In the genomic region with DNA sequence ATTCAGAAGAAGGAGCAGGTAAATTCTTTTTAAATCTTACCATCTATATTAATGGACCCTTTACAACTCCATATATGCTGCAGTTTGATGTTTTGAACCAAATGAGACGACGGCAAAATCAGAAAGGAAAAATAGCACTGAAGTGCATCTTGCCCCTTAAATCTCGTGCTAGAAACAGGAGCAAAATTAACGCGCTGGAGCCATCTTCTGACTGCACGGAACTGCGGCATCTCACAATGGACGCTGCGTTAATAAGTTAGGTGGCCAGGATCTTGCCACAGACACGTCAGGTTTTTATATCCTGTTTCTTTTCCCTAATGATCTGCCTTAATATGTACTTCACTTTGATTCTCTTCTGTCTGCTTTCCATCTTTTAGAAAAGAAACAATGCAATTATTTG, we compare ENCODE assay signal across 10 cellular contexts.
DNase-seq lines count a peak whose midpoint lies in the region; ATAC-seq, FAIRE-seq and TF ChIP-seq lines count a peak whose summit lies in the region.
"Had no signal": no experiment of that assay in that cellular context is flagged by ENCODE, and none has a peak within 500 bp of the region (broad histone marks: within the 10 kb centered on the region; RNA-seq: fewer than 3 reads in every experiment).

No MANE protein-coding gene starts in this region.

- peaks cover 26% of the 10 kb centered on the region; the same call in 1 of the 2 replicates for H3F3A ChIP-seq in GM23248 (ENCODE audit: insufficient read depth)

- H3K36me3 ChIP-seq in GM23248 (ENCODE audit: low read depth) = no peaks in the 10 kb centered on the region
- no peaks in the 10 kb centered on the region for H3K36me3 ChIP-seq in sigmoid colon
- H3K36me3 ChIP-seq: heart left ventricle had no signal

- H2AFZ ChIP-seq in GM23248 = peak overlapping the region; percentile 66

- H3K4me1 ChIP-seq in GM23248 (ENCODE audit: insufficient read depth) (peaks cover 47% of the 10 kb centered on the region), sigmoid colon (peaks cover 0 to 35% (median 15%) of the 10 kb centered on the region in 4 donors)
- H3K4me1 ChIP-seq: heart left ventricle had no signal

- H3K9ac ChIP-seq in GM23248 = no peak overlapping the region

- no peak for ATAC-seq in HG03025 (IDR thresholded peaks at IDR 0.05; ENCODE audit: low FRiP score, unreplicated experiment)
- no peak for ATAC-seq in GM21786 (IDR thresholded peaks at IDR 0.05; ENCODE audit: unreplicated experiment)
- ATAC-seq: heart left ventricle had no signal

- H3K9me3 ChIP-seq in GM23248 (ENCODE audit: low read depth) (no peaks in the 10 kb centered on the region), sigmoid colon (no peaks in the 10 kb centered on the region)
- H3K9me3 ChIP-seq: heart left ventricle had no signal

- intact Hi-C loops in sigmoid colon (cut with DNase I) = loop anchor here (5.0 to 10.0 kb wide), 3 partner anchors 751 to 1594 kb away; partner anchors contain the start of genes FOXP2 and MDFIC

- no peak for FAIRE-seq in HTR-8/SVneo (lab: Jason Lieb, UNC)

- H3K27ac ChIP-seq in GM23248 (no peak overlapping the region), sigmoid colon (peak overlapping the region in 3 of 4 donors; percentile 48 to 61 (median 55))
- H3K27ac ChIP-seq: heart left ventricle had no signal

- H3K4me3 ChIP-seq in GM23248 (no peak overlapping the region), sigmoid colon (peak overlapping the region in 3 of 4 donors; percentile 17 to 31 (median 30))
- H3K4me3 ChIP-seq: heart left ventricle had no signal

- DNase-seq in GM23248 = peak; percentile 60
- peak; percentile 87 for DNase-seq in NCI-H748 (lab: John Stamatoyannopoulos, UW; ENCODE audit: unreplicated experiment)
- peak; percentile 50 for DNase-seq in fibroblast of the conjunctiva (ENCODE audit: low read depth)
- DNase-seq in sigmoid colon = peak; percentile 70
- DNase-seq in central memory CD4-positive, alpha-beta T cell = no peak
- no peak for DNase-seq in HTR-8/SVneo (ENCODE audit: insufficient read length, low spot score)
- DNase-seq: activated CD8-positive, alpha-beta memory T cell treated with anti-CD3 and anti-CD28 coated beads, Interleukin-2, amount 50 U/mL, for 48 hours; heart left ventricle had no signal

- WGBS in GM23248 (ENCODE audit: low coverage in 1 of 2, low lambda C conversion rate in 2 of 2, missing lambda C conversion rate in 2 of 2), 2 experiments = 38 to 58% methylated on average over 10 of the region's 10 CpGs
- WGBS in sigmoid colon, 2 donors = 37 to 53% methylated on average over 10 of the region's 10 CpGs

- H3K27me3 ChIP-seq in GM23248 (replicated peaks; ENCODE audit: insufficient read depth) (no peaks in the 10 kb centered on the region), sigmoid colon (no peaks in the 10 kb centered on the region)
- H3K27me3 ChIP-seq: heart left ventricle had no signal

- no peaks in the 10 kb centered on the region for H3K9me2 ChIP-seq in GM23248 (ENCODE audit: insufficient read depth)

- no peaks in the 10 kb centered on the region for H4K20me1 ChIP-seq in GM23248 (ENCODE audit: insufficient read depth)

- H3K4me2 ChIP-seq in GM23248 (ENCODE audit: unreplicated experiment) = peak overlapping the region; percentile 59

- peak in 1 of 4 experiments; percentile 17 for TF ChIP-seq CTCF in sigmoid colon (IDR thresholded peaks at IDR 0.05)

- TF ChIP-seq POLR2A in sigmoid colon (IDR thresholded peaks at IDR 0.05) = no peak

- TF ChIP-seq EP300 in sigmoid colon (IDR thresholded peaks at IDR 0.05) = no peak

- in situ Hi-C loops in GM23248 (cut with MboI) = no loop called here

- H3K79me2 ChIP-seq in GM23248 (ENCODE audit: insufficient read depth) = no peaks in the 10 kb centered on the region

Comparison
In these comparisons a context has a peak if more than half of its experiments do, and no peak if none do; other contexts are left out.
1. DNase-seq: peak in GM23248 (single experiment), NCI-H748 (single experiment), fibroblast of the conjunctiva (single experiment) and sigmoid colon (single experiment); none in central memory CD4-positive, alpha-beta T cell (single experiment) and HTR-8/SVneo (single experiment).